8 cellular contexts compared by ENCODE assay signal in the genomic region with DNA sequence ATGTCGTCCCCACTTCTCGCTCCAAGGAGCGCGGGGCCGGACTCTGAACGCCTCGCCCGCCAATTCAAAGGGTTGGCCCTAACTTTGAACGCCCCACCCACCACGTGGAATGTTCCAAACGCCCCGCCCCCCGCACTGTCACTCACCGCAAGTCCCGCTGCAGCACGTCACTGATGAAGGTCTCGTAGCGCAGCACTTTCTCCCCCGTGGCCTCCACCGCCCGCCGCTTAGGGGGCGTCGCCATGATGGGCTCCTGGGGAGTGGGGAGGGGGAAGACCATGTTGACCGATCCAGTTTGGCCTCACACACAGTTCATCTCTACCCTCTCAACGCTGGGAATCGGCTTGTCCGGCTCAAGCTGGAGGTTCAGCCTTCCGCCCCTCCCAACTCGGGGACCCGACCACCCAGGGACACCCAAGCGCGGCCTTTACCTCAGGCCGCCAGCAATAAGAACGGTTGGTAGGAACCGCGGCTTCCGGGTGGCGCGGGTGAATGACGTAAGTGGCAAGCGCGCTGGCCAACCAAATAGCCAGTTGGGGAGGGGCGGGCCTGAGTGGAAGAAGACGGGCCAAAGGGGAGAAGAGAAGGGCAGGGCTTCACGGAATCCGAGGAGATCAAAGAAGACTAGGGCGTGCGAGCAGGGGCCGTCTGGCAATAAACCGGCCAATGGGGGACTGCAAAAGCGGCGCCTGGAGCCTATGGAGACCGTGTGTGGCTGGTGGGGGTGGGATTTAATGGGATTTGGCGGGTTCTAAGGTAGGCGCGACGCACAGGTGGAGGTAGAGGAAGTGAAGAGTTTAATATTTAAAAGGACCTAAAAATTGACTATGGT. TPM values are rescaled to one million over a fixed set of nuclear protein-coding genes. Genes with fewer than 3 reads are reported as not detected.
A peak's percentile ranks its signal among the peaks of the same experiment; 100 is the strongest.
DNase-seq lines count a peak whose midpoint lies in the region; ATAC-seq and FAIRE-seq lines count a peak whose summit lies in the region.

A gene with protein sequence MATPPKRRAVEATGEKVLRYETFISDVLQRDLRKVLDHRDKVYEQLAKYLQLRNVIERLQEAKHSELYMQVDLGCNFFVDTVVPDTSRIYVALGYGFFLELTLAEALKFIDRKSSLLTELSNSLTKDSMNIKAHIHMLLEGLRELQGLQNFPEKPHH (minus strand): TSS at position 497 of the 832 bp plus-strand sequence. CDS start 253 bp downstream, at position 244.

- H3K18ac ChIP-seq in mesenchymal stem cell (ENCODE audit: low read depth in 1 of 2, low read length in 2 of 2) = peak within 1 kb of the TSS; percentile 46 to 71

- peaks cover 46% of the 10 kb centered on the region for H3K36me3 Mint-ChIP-seq in effector memory CD8-positive, alpha-beta T cell (ENCODE audit: insufficient read depth)

- peaks cover 6 to 7% of the 10 kb centered on the region in 2 donors for H3K4me1 Mint-ChIP-seq in effector memory CD8-positive, alpha-beta T cell (ENCODE audit: low read depth in 2 of 2)

- peak within 1 kb of the TSS; percentile 85 for H2BK5ac ChIP-seq in mesenchymal stem cell (ENCODE audit: low read depth, low read length, poor library complexity, severe bottlenecking)

- peak within 1 kb of the TSS; percentile 98 for H3K9ac ChIP-seq in mesenchymal stem cell (ENCODE audit: low read length)

- peak within 1 kb of the TSS; percentile 91 for H4K8ac ChIP-seq in mesenchymal stem cell (ENCODE audit: low read length)

- peaks cover 6 to 25% of the 10 kb centered on the region in 2 experiments for H3K36me3 ChIP-seq in mesenchymal stem cell (ENCODE audit: control insufficient read depth in 1 of 2, insufficient read depth in 2 of 2, low read depth in 1 of 2, low read length in 2 of 2)

- H2BK12ac ChIP-seq in mesenchymal stem cell (ENCODE audit: low read length in 2 of 2) = no peak within 1 kb of the TSS

- H3K9me3 Mint-ChIP-seq in effector memory CD8-positive, alpha-beta T cell = no peaks in the 10 kb centered on the region

- H3K23ac ChIP-seq in mesenchymal stem cell (ENCODE audit: low read length in 2 of 2) = no peak within 1 kb of the TSS

- ATAC-seq in GM21360 (IDR thresholded peaks at IDR 0.05; ENCODE audit: unreplicated experiment) = peak; percentile 75
- ATAC-seq in effector memory CD8-positive, alpha-beta T cell (replicated peaks) = peak; percentile 81

- peak; percentile 58 for FAIRE-seq in HTR-8/SVneo (lab: Jason Lieb, UNC)

- 4% methylated on average over 40 of the region's 58 CpGs for WGBS in mesenchymal stem cell

- H4K91ac ChIP-seq in mesenchymal stem cell (ENCODE audit: low read length) = no peak within 1 kb of the TSS

- peak within 1 kb of the TSS; percentile 63 to 79 for H3K4me3 ChIP-seq in mesenchymal stem cell (ENCODE audit: insufficient read depth in 1 of 2, low read depth in 1 of 2, low read length in 2 of 2)

- no peak within 1 kb of the TSS for H3K14ac ChIP-seq in mesenchymal stem cell (ENCODE audit: low read length in 2 of 2)

- no peaks in the 10 kb centered on the region for H3K9me3 ChIP-seq in mesenchymal stem cell (ENCODE audit: control insufficient read depth, low read length)

- peak; percentile 89 for DNase-seq in CMK (ENCODE audit: low read depth)
- DNase-seq in HTR-8/SVneo (ENCODE audit: insufficient read length, low spot score) = peak; percentile 73
- peak; percentile 86 for DNase-seq in NOMO-1 treated with dmso at 0.1 percent for 144 hours (lab: John Stamatoyannopoulos, UW; ENCODE audit: unreplicated experiment)
- peak; percentile 74 to 79 (median 76) for DNase-seq in activated CD8-positive, alpha-beta memory T cell treated with anti-CD3 and anti-CD28 coated beads for 48 hours (ENCODE audit: low read depth in 2 of 3, low spot score in 2 of 3)
- peak; percentile 87 to 92 (median 89) for DNase-seq in effector memory CD8-positive, alpha-beta T cell
- DNase-seq in mesenchymal stem cell = peak; percentile 95
- peak; percentile 78 for DNase-seq in stimulated activated CD8-positive, alpha-beta memory T cell treated with anti-CD3 and anti-CD28 coated beads, Interleukin-12 subunit alpha, Interleukin-12 subunit beta, amount 100 ng/mL, for 4 hours (ENCODE audit: low read depth)

- H2AK5ac ChIP-seq in mesenchymal stem cell (ENCODE audit: low read length, severe bottlenecking) = no peak within 1 kb of the TSS

- peak within 1 kb of the TSS; percentile 88 for H3K27ac ChIP-seq in mesenchymal stem cell (ENCODE audit: low read length, poor library complexity, severe bottlenecking)

- H3K4me2 ChIP-seq in mesenchymal stem cell (ENCODE audit: low read length, poor library complexity, severe bottlenecking) = peak within 1 kb of the TSS; percentile 21

- H3K27me3 Mint-ChIP-seq in effector memory CD8-positive, alpha-beta T cell = no peaks in the 10 kb centered on the region

- H3K4me1 ChIP-seq in mesenchymal stem cell (ENCODE audit: control insufficient read depth, insufficient read depth, low read depth, low read length) = peaks cover 1% of the 10 kb centered on the region

- H3K27me3 ChIP-seq in mesenchymal stem cell (ENCODE audit: control insufficient read depth in 1 of 2, insufficient read depth in 1 of 2, low read length in 2 of 2) = peaks cover 0 to 5% of the 10 kb centered on the region in 2 experiments

- H2AFZ ChIP-seq in mesenchymal stem cell (ENCODE audit: low read depth, low read length) = no peak within 1 kb of the TSS

- no peak within 1 kb of the TSS for H2BK15ac ChIP-seq in mesenchymal stem cell (ENCODE audit: low read depth, poor library complexity, severe bottlenecking)

- peak within 1 kb of the TSS in 1 of 2 experiments; percentile 87 for H3K4ac ChIP-seq in mesenchymal stem cell (ENCODE audit: low read depth in 1 of 2, low read length in 2 of 2)

- peak within 1 kb of the TSS; percentile 15 for H2BK120ac ChIP-seq in mesenchymal stem cell (ENCODE audit: low read depth, low read length)

- peak within 1 kb of the TSS; percentile 96 to 98 for H3K27ac Mint-ChIP-seq in effector memory CD8-positive, alpha-beta T cell

- peaks cover 3% of the 10 kb centered on the region for H3K79me1 ChIP-seq in mesenchymal stem cell (replicated peaks; ENCODE audit: low read length, poor library complexity, severe bottlenecking)

- peak within 1 kb of the TSS; percentile 87 for H3K4me3 Mint-ChIP-seq in effector memory CD8-positive, alpha-beta T cell

RNA-seq across cellular contexts. Expression of the gene that starts here (rescaled TPM):
- polyA plus RNA-seq in mesenchymal stem cell (2013, experiment 1 of 2) = 125 TPM
- 128 TPM for polyA plus RNA-seq in mesenchymal stem cell (2013, experiment 2 of 2)

Comparison
In these comparisons a context has a peak if more than half of its experiments do, and no peak if none do; other contexts are left out.
1. Peak in every context shown above with its lines: DNase-seq, ATAC-seq, H3K4me3 ChIP-seq and H3K27ac ChIP-seq.